Comparison of ENCODE assay signal across 21 cellular contexts in genomic region chr2:21123473-21124393, GRCh38. TPM values are rescaled to one million over a fixed set of nuclear protein-coding genes. Genes with fewer than 3 reads are reported as not detected.
A peak's percentile ranks its signal among the peaks of the same experiment; 100 is the strongest.
DNase-seq lines count a peak whose midpoint lies in the region; ATAC-seq and TF ChIP-seq lines count a peak whose summit lies in the region.
"Had no signal": no experiment of that assay in that cellular context is flagged by ENCODE, and none has a peak within 500 bp of the region (broad histone marks: within the 10 kb centered on the region; RNA-seq: fewer than 3 reads in every experiment).

TSS of gene TDRD15 (plus strand) at chr2:21123968. CDS start at chr2:21137468, 13,500 bp downstream.

- ATAC-seq in WTC11: peak; percentile 38; the same call in 1 of the 2 replicates
- ATAC-seq in HG03095 (IDR thresholded peaks at IDR 0.05; ENCODE audit: unreplicated experiment): no peak

- no peaks in the 10 kb centered on the region for H3K4me1 ChIP-seq in neuronal stem cell (ENCODE audit: control insufficient read depth in 2 of 2, insufficient read depth in 1 of 2, low read depth in 1 of 2, low read length in 2 of 2)

- no CpG with 5 or more reads among the region's 27 CpGs for WGBS in neuronal stem cell (ENCODE audit: extremely low coverage in 2 of 2, insufficient read length in 2 of 2, insufficient replicate concordance in 1 of 2), 2 donors

- H3K79me1 ChIP-seq in neuronal stem cell (ENCODE audit: low read depth, low read length): no peaks in the 10 kb centered on the region

- H2AK5ac ChIP-seq in neuronal stem cell (ENCODE audit: low read depth, low read length): no peak within 1 kb of the TSS

- DNase-seq in NCI-H146 (lab: John Stamatoyannopoulos, UW) (peak; percentile 30), NCI-H146 treated with DMSO at 0.1 percent for 48 hours (lab: John Stamatoyannopoulos, UW; ENCODE audit: unreplicated experiment) (no peak), WTC11 (ENCODE audit: low spot score) (no peak), neuronal stem cell (ENCODE audit: low spot score) (no peak), occipital lobe (lab: John Stamatoyannopoulos, UW) (no peak), kidney glomerular epithelial cell (lab: John Stamatoyannopoulos, UW) (no peak)
- no peak for DNase-seq in stimulated activated CD4-positive, alpha-beta T cell treated with anti-CD3 and anti-CD28 coated beads, Interleukin-4, amount 100 ng/mL, for 24 hours
- DNase-seq: DMS79, NCI-H1048, NCI-H1436 treated with DMSO at 0.1 percent for 48 hours, NCI-H2081 treated with DMSO at 0.1 percent for 48 hours, NCI-H2227 treated with DMSO at 0.1 percent for 48 hours, NCI-H510A treated with DMSO at 0.1 percent for 48 hours, NCI-H774, Right ventricle myocardium superior had no signal

- CTCF ChIA-PET in WTC11 (lab: Charles Lee): interaction anchor here (1.1 kb wide), 1 partner anchor 80 kb away, joined by 5 read pairs; the partner anchor contains the start of gene APOB

- no peak within 1 kb of the TSS for H3K27ac ChIP-seq in neuronal stem cell (replicated peaks; ENCODE audit: low read length)
- H3K27ac ChIP-seq: 22Rv1 had no signal

- H3K27ac Mint-ChIP-seq in WTC11: no peak within 1 kb of the TSS
- H3K27ac Mint-ChIP-seq: CD14-positive monocyte had no signal

- H3K18ac ChIP-seq in neuronal stem cell (ENCODE audit: low read length): peak within 1 kb of the TSS; percentile 48

- peak within 1 kb of the TSS in 1 of 2 donors; percentile 59 for H3K4me3 ChIP-seq in neuronal stem cell (ENCODE audit: low read length in 2 of 2)

- no peak for TF ChIP-seq CTCF in WTC11 (IDR thresholded peaks at IDR 0.05)

- H4K8ac ChIP-seq in neuronal stem cell (ENCODE audit: low read depth, low read length): no peak within 1 kb of the TSS

- no peak within 1 kb of the TSS for H4K91ac ChIP-seq in neuronal stem cell (ENCODE audit: low read depth, low read length, poor library complexity)

- H3K14ac ChIP-seq in neuronal stem cell (ENCODE audit: low read length): peak within 1 kb of the TSS; percentile 56

- H3K27me3 ChIP-seq in neuronal stem cell (ENCODE audit: control insufficient read depth in 3 of 3, insufficient read depth in 3 of 3, low read depth in 1 of 3, low read length in 3 of 3): no peaks in the 10 kb centered on the region

- peak within 1 kb of the TSS; percentile 4 for H3K9ac ChIP-seq in neuronal stem cell (ENCODE audit: low read depth, low read length, poor library complexity)

- no peak within 1 kb of the TSS for H2BK15ac ChIP-seq in neuronal stem cell (ENCODE audit: low read length)

- no peak within 1 kb of the TSS for H3K4me2 ChIP-seq in neuronal stem cell (ENCODE audit: insufficient read depth, low read length, poor library complexity, severe bottlenecking)

- no peak within 1 kb of the TSS for H2BK5ac ChIP-seq in neuronal stem cell (ENCODE audit: low read length)

- H3K4ac ChIP-seq in neuronal stem cell (ENCODE audit: low read length): no peak within 1 kb of the TSS

- POLR2A ChIA-PET in WTC11 (lab: Charles Lee): no interaction called here

- H3K9me3 ChIP-seq in neuronal stem cell (replicated peaks in 1 of 2; ENCODE audit: control insufficient read depth in 2 of 2, insufficient read depth in 1 of 2, low read depth in 1 of 2, low read length in 2 of 2): no peaks in the 10 kb centered on the region

- H3K23ac ChIP-seq in neuronal stem cell (ENCODE audit: low read depth, low read length, poor library complexity): no peak within 1 kb of the TSS

- H3K4me3 Mint-ChIP-seq in WTC11: no peak within 1 kb of the TSS
- H3K4me3 Mint-ChIP-seq: CD14-positive monocyte had no signal

- H3K9me3 Mint-ChIP-seq in WTC11: no peaks in the 10 kb centered on the region
- H3K9me3 Mint-ChIP-seq: CD14-positive monocyte had no signal

- H2BK120ac ChIP-seq in neuronal stem cell (ENCODE audit: low read depth, low read length): no peak within 1 kb of the TSS

- H3K27me3 Mint-ChIP-seq in WTC11 (ENCODE audit: low read depth): no peaks in the 10 kb centered on the region

- no peaks in the 10 kb centered on the region for H3K36me3 ChIP-seq in neuronal stem cell (replicated peaks in 1 of 2; ENCODE audit: control insufficient read depth in 2 of 2, insufficient read depth in 2 of 2, low read length in 2 of 2)

- no peak within 1 kb of the TSS for H2BK12ac ChIP-seq in neuronal stem cell (ENCODE audit: low read length)

- H2AFZ ChIP-seq in neuronal stem cell (ENCODE audit: low read length): peak within 1 kb of the TSS; percentile 22

- H3K36me3 Mint-ChIP-seq in WTC11: no peaks in the 10 kb centered on the region
- H3K36me3 Mint-ChIP-seq: CD14-positive monocyte had no signal

- no peaks in the 10 kb centered on the region for H3K4me1 Mint-ChIP-seq in WTC11
- H3K4me1 Mint-ChIP-seq: CD14-positive monocyte had no signal

TF ChIP-seq in WTC11, 78 proteins besides CTCF, POLR2A, EP300 and RAD21:
- TF ChIP-seq CBFB (CRISPR knock-in tag; IDR thresholded peaks at IDR 0.05; ENCODE audit: low read depth): no peak
- no peak for TF ChIP-seq CDX4 (CRISPR knock-in tag; IDR thresholded peaks at IDR 0.05; ENCODE audit: borderline replicate concordance)

RNA-seq across cellular contexts. Expression of gene TDRD15, which starts in this region (rescaled TPM):
- total RNA-seq in WTC11 (2021): not detected in 3 replicates
- not detected for polyA plus RNA-seq in neuronal stem cell (2013, experiment 1 of 2)
- polyA plus RNA-seq in neuronal stem cell (2013, experiment 2 of 2): not detected
- 3.0 TPM for total RNA-seq in occipital lobe
- total RNA-seq: MCF 10A, OCI-LY7, Right ventricle myocardium superior had no signal
- polyA plus RNA-seq: AG04450, CD14-positive monocyte had no signal

Comparison
In these comparisons a context has a peak if more than half of its experiments do, and no peak if none do; other contexts are left out.
1. Peak in ATAC-seq in WTC11; RNA of the gene not detected or under 1 TPM.